Comparison of ENCODE assay signal across 10 cellular contexts in the genomic region with DNA sequence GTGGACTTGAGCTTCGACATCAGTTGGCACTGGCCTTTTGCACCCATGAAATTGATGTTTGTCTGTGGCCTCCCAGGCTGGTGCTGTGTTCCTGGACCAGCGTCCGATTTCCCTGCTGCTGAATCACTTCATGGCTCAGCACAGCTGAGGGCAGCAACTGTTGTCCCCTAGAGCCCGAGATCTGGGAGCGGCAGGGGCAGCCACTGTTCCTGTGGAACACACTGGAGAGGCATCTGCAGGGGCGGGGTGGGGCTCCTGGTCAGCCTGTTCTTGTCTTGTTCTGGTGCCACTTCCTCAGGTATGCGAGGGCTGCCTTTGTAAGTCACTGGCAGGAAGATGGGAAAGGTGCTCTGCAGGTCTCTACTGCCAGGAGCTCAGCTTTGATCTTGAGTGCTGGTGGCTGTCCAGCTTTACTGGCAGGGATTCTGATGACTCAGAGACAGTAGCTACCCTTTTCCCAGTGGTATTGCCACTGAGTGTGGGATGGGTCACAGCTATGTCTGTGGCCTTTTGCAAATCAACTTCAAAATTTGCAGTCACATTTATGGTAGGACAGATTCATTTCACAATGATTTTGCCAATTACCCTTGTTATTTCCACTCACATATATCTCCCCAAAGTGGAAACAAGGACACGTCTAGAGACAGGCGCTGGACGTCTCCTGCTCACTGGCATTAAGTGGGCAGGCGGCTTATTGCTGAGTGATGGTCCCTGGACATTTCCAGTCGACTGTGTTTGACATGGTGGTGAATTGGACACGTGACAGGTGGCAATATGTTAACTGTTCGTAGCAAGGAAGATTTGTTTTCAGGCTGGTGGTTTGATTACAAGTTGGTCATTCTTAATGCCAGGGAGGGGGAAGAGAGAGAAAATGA. TPM values are rescaled to one million over a fixed set of nuclear protein-coding genes. Genes with fewer than 3 reads are reported as not detected.
DNase-seq lines count a peak whose midpoint lies in the region; ATAC-seq and TF ChIP-seq lines count a peak whose summit lies in the region.
"Had no signal": no experiment of that assay in that cellular context is flagged by ENCODE, and none has a peak within 500 bp of the region (broad histone marks: within the 10 kb centered on the region; RNA-seq: fewer than 3 reads in every experiment).

No MANE protein-coding gene starts in this region.

- no peaks in the 10 kb centered on the region for H3K9me3 ChIP-seq in spleen

- no peaks in the 10 kb centered on the region for H3K9me3 Mint-ChIP-seq in activated T-helper 17 cell treated with anti-CD3 and anti-CD28 coated beads, Interleukin-2, amount 50 U/mL, for 72 hours

- H3K36me3 Mint-ChIP-seq in activated T-helper 17 cell treated with anti-CD3 and anti-CD28 coated beads, Interleukin-2, amount 50 U/mL, for 72 hours (ENCODE audit: low read depth) = peaks cover 22% of the 10 kb centered on the region

- H3K4me1 ChIP-seq in spleen = peaks cover 0 to 83% (median 52%) of the 10 kb centered on the region in 6 donors

- peak overlapping the region; percentile 2 for H3K4me3 Mint-ChIP-seq in activated T-helper 17 cell treated with anti-CD3 and anti-CD28 coated beads, Interleukin-2, amount 50 U/mL, for 72 hours

- H3K36me3 ChIP-seq in spleen = peaks cover 0 to 44% (median 1%) of the 10 kb centered on the region in 6 donors

- DNase-seq in activated effector memory CD4-positive, alpha-beta T cell treated with anti-CD3 and anti-CD28 coated beads, Interleukin-2, amount 50 U/mL, for 16 hours = peak; percentile 61
- no peak for DNase-seq in activated effector memory CD4-positive, alpha-beta T cell treated with Interleukin-2 at 50 U/mL for 16 hours
- no peak for DNase-seq in left cardiac atrium
- DNase-seq in spleen = peak; percentile 59
- DNase-seq in NCI-H1092 treated with DMSO at 0.1 percent for 48 hours (lab: John Stamatoyannopoulos, UW) = no peak
- DNase-seq: amniotic stem cell, NCI-H2171 treated with DMSO at 0.1 percent for 48 hours had no signal

- no peak overlapping the region for H3K4me3 ChIP-seq in spleen

- no peak for TF ChIP-seq POLR2A in spleen (IDR thresholded peaks at IDR 0.05)

- no peak for TF ChIP-seq CTCF in spleen (IDR thresholded peaks at IDR 0.05 in 8 of 11, conservative IDR thresholded peaks at IDR 0.05 in 3 of 11)

- 80 to 86% (median 83%) methylated on average over 14 of the region's 14 CpGs for WGBS in spleen, 5 donors

- ATAC-seq in activated T-helper 17 cell treated with anti-CD3 and anti-CD28 coated beads, Interleukin-2, amount 50 U/mL, for 72 hours (replicated peaks) = no peak
- peak; percentile 22 to 56 for ATAC-seq in left cardiac atrium
- ATAC-seq in GM19452 (IDR thresholded peaks at IDR 0.05; ENCODE audit: unreplicated experiment) = no peak
- ATAC-seq in GM18502 (IDR thresholded peaks at IDR 0.05; ENCODE audit: poor library complexity, unreplicated experiment) = no peak

- intact Hi-C loops in left cardiac atrium (cut with DNase I) (no loop called here), spleen (cut with DNase I; ENCODE audit: low total_unique reads) (no loop called here)

- H3K27ac ChIP-seq in spleen = peak overlapping the region in 2 of 8 donors; percentile 7 to 27

- peaks cover 18% of the 10 kb centered on the region for H3K4me1 Mint-ChIP-seq in activated T-helper 17 cell treated with anti-CD3 and anti-CD28 coated beads, Interleukin-2, amount 50 U/mL, for 72 hours

- H3K27ac Mint-ChIP-seq in activated T-helper 17 cell treated with anti-CD3 and anti-CD28 coated beads, Interleukin-2, amount 50 U/mL, for 72 hours = no peak overlapping the region

- H3K27me3 ChIP-seq in spleen (replicated peaks in 1 of 7) = no peaks in the 10 kb centered on the region

- H3K27me3 Mint-ChIP-seq in activated T-helper 17 cell treated with anti-CD3 and anti-CD28 coated beads, Interleukin-2, amount 50 U/mL, for 72 hours = no peaks in the 10 kb centered on the region

RNA-seq across cellular contexts. Expression of gene AGPAT3, which starts 15.3 kb away (rescaled TPM):
- total RNA-seq in activated T-helper 17 cell treated with anti-CD3 and anti-CD28 coated beads, Interleukin-2, amount 50 U/mL, for 72 hours = 10 to 100 TPM; 44.8 to 100.0 TPM
- total RNA-seq in left cardiac atrium = 10 to 100 TPM; 65.1 to 69.4 TPM
- total RNA-seq in spleen = 10 to 100 TPM; 50.8 to 92.0 (median 64.5) TPM
- 10 to 100 TPM in 1 of 3 donors, 1 to 10 TPM in 2; 6.9 to 20.7 (median 8.3) TPM for polyA plus RNA-seq in spleen

Comparison
In these comparisons a context has a peak if more than half of its experiments do, and no peak if none do; other contexts are left out.
1. DNase-seq: peak in activated effector memory CD4-positive, alpha-beta T cell treated with anti-CD3 and anti-CD28 coated beads, Interleukin-2, amount 50 U/mL, for 16 hours (single experiment) and spleen (single experiment); none in activated effector memory CD4-positive, alpha-beta T cell treated with Interleukin-2 at 50 U/mL for 16 hours (single experiment), left cardiac atrium (single experiment) and NCI-H1092 treated with DMSO at 0.1 percent for 48 hours (single experiment).
2. ATAC-seq: peak in left cardiac atrium (2 of 2); none in activated T-helper 17 cell treated with anti-CD3 and anti-CD28 coated beads, Interleukin-2, amount 50 U/mL, for 72 hours (single experiment), GM19452 (single experiment) and GM18502 (single experiment).